Comparison of ENCODE assay signal across 18 cellular contexts in genomic region chr6:67914419-67914818, GRCh38.
"Had no signal": no experiment of that assay in that cellular context is flagged by ENCODE, and none has a peak within 500 bp of the region (broad histone marks: within the 10 kb centered on the region; RNA-seq: fewer than 3 reads in every experiment).

No MANE protein-coding gene starts in this region.

- H3K4me1 Mint-ChIP-seq: naive B cell, neural crest cell had no signal

- ATAC-seq: activated CD4-positive, CD25-positive, alpha-beta regulatory T cell treated with anti-CD3 and anti-CD28 coated beads, Interleukin-2, amount 50 U/mL, for 24 hours; mucosa of descending colon had no signal

- H3K27ac Mint-ChIP-seq: activated naive CD8-positive, alpha-beta T cell; naive B cell; stimulated activated naive CD8-positive, alpha-beta T cell treated with anti-CD3 and anti-CD28 coated beads, Interleukin-15, Interleukin-2, amounts not matched to agents 100 ng/mL and 50 ng/mL, for 24 hours had no signal

- H3K36me3 Mint-ChIP-seq: activated naive CD8-positive, alpha-beta T cell; naive B cell had no signal

- DNase-seq: activated CD4-positive, alpha-beta T cell treated with anti-CD3 and anti-CD28 coated beads, Interleukin-2, amount 50 U/mL, for 4 hours; activated gamma-delta T cell treated with Interleukin-2 at 50 U/mL for 16 hours; amniotic stem cell; dorsolateral prefrontal cortex; mesenchymal stem cell; mucosa of descending colon; naive B cell; stimulated activated CD4-positive, alpha-beta T cell treated with anti-CD3 and anti-CD28 coated beads, Interleukin-12 subunit alpha, Interleukin-12 subunit beta, amount 100 ng/mL, for 4 hours; T-helper 1 cell; T1000; uterus had no signal

- H3K4me3 Mint-ChIP-seq: activated naive CD8-positive, alpha-beta T cell; naive B cell; neural crest cell; stimulated activated naive CD8-positive, alpha-beta T cell treated with anti-CD3 and anti-CD28 coated beads, Interleukin-15, Interleukin-2, amounts not matched to agents 100 ng/mL and 50 ng/mL, for 24 hours had no signal

- H3K27ac ChIP-seq: dorsolateral prefrontal cortex, prostate gland, right atrium auricular region, tibial nerve, uterus had no signal

- H3K27me3 Mint-ChIP-seq: activated naive CD8-positive, alpha-beta T cell; naive B cell; stimulated activated naive CD8-positive, alpha-beta T cell treated with anti-CD3 and anti-CD28 coated beads, Interleukin-15, Interleukin-2, amounts not matched to agents 100 ng/mL and 50 ng/mL, for 24 hours had no signal
